1 cellular context compared by ENCODE assay signal in the genomic region with DNA sequence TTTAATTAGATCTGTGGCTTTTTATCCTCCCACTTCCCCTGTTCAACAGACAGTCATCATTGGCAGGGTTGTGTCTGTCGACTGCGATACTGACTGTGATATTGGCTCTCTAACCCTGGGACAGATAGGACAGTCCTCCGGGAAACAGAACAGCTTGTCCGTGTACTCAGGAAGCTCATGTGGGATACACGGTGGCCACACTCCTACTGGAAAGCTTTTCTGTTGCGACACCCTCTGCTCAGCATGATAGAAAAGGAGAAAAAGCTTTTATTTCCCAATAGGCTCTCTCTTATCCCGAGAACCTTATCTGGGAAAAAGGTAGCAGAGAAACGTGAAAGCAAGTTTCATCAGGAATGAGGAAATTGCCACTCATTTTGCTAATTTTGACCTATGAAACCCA.
TF ChIP-seq lines count a peak whose summit lies in the region.

No MANE protein-coding gene starts in this region.

TF ChIP-seq in GM23338, 12 proteins besides CTCF, POLR2A, EP300 and RAD21 (continued from another document):
- TF ChIP-seq, protein P1, sequence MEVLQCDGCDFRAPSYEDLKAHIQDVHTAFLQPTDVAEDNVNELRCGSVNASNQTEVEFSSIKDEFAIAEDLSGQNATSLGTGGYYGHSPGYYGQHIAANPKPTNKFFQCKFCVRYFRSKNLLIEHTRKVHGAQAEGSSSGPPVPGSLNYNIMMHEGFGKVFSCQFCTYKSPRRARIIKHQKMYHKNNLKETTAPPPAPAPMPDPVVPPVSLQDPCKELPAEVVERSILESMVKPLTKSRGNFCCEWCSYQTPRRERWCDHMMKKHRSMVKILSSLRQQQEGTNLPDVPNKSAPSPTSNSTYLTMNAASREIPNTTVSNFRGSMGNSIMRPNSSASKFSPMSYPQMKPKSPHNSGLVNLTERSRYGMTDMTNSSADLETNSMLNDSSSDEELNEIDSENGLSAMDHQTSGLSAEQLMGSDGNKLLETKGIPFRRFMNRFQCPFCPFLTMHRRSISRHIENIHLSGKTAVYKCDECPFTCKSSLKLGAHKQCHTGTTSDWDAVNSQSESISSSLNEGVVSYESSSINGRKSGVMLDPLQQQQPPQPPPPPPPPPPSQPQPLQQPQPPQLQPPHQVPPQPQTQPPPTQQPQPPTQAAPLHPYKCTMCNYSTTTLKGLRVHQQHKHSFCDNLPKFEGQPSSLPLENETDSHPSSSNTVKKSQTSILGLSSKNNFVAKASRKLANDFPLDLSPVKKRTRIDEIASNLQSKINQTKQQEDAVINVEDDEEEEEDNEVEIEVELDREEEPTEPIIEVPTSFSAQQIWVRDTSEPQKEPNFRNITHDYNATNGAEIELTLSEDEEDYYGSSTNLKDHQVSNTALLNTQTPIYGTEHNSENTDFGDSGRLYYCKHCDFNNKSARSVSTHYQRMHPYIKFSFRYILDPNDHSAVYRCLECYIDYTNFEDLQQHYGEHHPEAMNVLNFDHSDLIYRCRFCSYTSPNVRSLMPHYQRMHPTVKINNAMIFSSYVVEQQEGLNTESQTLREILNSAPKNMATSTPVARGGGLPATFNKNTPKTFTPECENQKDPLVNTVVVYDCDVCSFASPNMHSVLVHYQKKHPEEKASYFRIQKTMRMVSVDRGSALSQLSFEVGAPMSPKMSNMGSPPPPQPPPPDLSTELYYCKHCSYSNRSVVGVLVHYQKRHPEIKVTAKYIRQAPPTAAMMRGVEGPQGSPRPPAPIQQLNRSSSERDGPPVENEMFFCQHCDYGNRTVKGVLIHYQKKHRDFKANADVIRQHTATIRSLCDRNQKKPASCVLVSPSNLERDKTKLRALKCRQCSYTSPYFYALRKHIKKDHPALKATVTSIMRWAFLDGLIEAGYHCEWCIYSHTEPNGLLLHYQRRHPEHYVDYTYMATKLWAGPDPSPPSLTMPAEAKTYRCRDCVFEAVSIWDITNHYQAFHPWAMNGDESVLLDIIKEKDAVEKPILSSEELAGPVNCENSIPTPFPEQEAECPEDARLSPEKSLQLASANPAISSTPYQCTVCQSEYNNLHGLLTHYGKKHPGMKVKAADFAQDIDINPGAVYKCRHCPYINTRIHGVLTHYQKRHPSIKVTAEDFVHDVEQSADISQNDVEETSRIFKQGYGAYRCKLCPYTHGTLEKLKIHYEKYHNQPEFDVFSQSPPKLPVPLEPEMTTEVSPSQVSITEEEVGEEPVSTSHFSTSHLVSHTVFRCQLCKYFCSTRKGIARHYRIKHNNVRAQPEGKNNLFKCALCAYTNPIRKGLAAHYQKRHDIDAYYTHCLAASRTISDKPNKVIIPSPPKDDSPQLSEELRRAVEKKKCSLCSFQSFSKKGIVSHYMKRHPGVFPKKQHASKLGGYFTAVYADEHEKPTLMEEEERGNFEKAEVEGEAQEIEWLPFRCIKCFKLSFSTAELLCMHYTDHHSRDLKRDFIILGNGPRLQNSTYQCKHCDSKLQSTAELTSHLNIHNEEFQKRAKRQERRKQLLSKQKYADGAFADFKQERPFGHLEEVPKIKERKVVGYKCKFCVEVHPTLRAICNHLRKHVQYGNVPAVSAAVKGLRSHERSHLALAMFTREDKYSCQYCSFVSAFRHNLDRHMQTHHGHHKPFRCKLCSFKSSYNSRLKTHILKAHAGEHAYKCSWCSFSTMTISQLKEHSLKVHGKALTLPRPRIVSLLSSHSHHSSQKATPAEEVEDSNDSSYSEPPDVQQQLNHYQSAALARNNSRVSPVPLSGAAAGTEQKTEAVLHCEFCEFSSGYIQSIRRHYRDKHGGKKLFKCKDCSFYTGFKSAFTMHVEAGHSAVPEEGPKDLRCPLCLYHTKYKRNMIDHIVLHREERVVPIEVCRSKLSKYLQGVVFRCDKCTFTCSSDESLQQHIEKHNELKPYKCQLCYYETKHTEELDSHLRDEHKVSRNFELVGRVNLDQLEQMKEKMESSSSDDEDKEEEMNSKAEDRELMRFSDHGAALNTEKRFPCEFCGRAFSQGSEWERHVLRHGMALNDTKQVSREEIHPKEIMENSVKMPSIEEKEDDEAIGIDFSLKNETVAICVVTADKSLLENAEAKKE (CRISPR knock-in tag; IDR thresholded peaks at IDR 0.05): no peak
- TF ChIP-seq NANOG (IDR thresholded peaks at IDR 0.05; ENCODE audit: borderline replicate concordance) (no peak), POLR2AphosphoS5 (IDR thresholded peaks at IDR 0.05; ENCODE audit: low read depth) (no peak), ZNF114 (CRISPR knock-in tag; IDR thresholded peaks at IDR 0.05) (no peak), EZH2phosphoT487 (IDR thresholded peaks at IDR 0.05; ENCODE audit: unreplicated experiment) (no peak)
- TF ChIP-seq, protein P2, sequence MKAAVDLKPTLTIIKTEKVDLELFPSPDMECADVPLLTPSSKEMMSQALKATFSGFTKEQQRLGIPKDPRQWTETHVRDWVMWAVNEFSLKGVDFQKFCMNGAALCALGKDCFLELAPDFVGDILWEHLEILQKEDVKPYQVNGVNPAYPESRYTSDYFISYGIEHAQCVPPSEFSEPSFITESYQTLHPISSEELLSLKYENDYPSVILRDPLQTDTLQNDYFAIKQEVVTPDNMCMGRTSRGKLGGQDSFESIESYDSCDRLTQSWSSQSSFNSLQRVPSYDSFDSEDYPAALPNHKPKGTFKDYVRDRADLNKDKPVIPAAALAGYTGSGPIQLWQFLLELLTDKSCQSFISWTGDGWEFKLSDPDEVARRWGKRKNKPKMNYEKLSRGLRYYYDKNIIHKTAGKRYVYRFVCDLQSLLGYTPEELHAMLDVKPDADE (IDR thresholded peaks at IDR 0.05): no peak
TF ChIP-seq in GM23338: peak in this region for 0.
